ENCODE assay signal across 20 cellular contexts in genomic region chr10:8534089-8534488, GRCh38.
DNase-seq lines count a peak whose midpoint lies in the region; ATAC-seq and TF ChIP-seq lines count a peak whose summit lies in the region.
"Had no signal": no experiment of that assay in that cellular context is flagged by ENCODE, and none has a peak within 500 bp of the region (broad histone marks: within the 10 kb centered on the region; RNA-seq: fewer than 3 reads in every experiment).

No MANE protein-coding gene starts in this region.

- POLR2A ChIA-PET in GM10248 (lab: Yijun Ruan, JAX): no interaction called here

- H3K27me3 Mint-ChIP-seq in activated T-cell treated with anti-CD3 and anti-CD28 coated beads, Interleukin-2, amount 50 U/mL, for 24 hours: peaks cover 20% of the 10 kb centered on the region

- H3K27ac Mint-ChIP-seq in activated T-cell treated with anti-CD3 and anti-CD28 coated beads, Interleukin-2, amount 50 U/mL, for 24 hours: no peak overlapping the region
- H3K27ac Mint-ChIP-seq: CD4-positive, CD25-positive, alpha-beta regulatory T cell; GM23338; H9 had no signal

- no peak for TF ChIP-seq CTCF in GM10248 (IDR thresholded peaks at IDR 0.05; ENCODE audit: control extremely low read depth, extremely low read depth, low read depth, missing control alignments)

- H3K36me3 Mint-ChIP-seq in activated T-cell treated with anti-CD3 and anti-CD28 coated beads, Interleukin-2, amount 50 U/mL, for 24 hours (ENCODE audit: low read depth): no peaks in the 10 kb centered on the region
- H3K36me3 Mint-ChIP-seq: CD4-positive, CD25-positive, alpha-beta regulatory T cell had no signal

- CTCF ChIA-PET in GM10248 (lab: Yijun Ruan, JAX): no interaction called here

- ATAC-seq in HG03439 (IDR thresholded peaks at IDR 0.05; ENCODE audit: unreplicated experiment) (no peak), HG03095 (IDR thresholded peaks at IDR 0.05; ENCODE audit: unreplicated experiment) (no peak)
- ATAC-seq: GM23338 had no signal

- DNase-seq in NCI-H524 treated with DMSO at 0.1 percent for 48 hours (lab: John Stamatoyannopoulos, UW) (peak; percentile 51), SK-N-DZ (ENCODE audit: low spot score) (peak; percentile 85), left kidney (ENCODE audit: low read depth, low spot score) (peak; percentile 95), GM10248 (ENCODE audit: extremely low spot score) (no peak)
- DNase-seq in activated T-cell treated with anti-CD3 and anti-CD28 coated beads, Interleukin-2, amount 50 U/mL, for 24 hours: no peak
- DNase-seq: CD4-positive, CD25-positive, alpha-beta regulatory T cell; DMS153; DND-41; H9; NCI-H1048; NCI-H1417; NCI-H1694; NCI-H2081; NCI-H2227 treated with DMSO at 0.1 percent for 48 hours; PC-9; Right ventricle myocardium superior; RPMI8226 had no signal

- peaks cover 16% of the 10 kb centered on the region for H3K4me1 Mint-ChIP-seq in activated T-cell treated with anti-CD3 and anti-CD28 coated beads, Interleukin-2, amount 50 U/mL, for 24 hours (ENCODE audit: low read depth)
- H3K4me1 Mint-ChIP-seq: GM23338, H9 had no signal

- no peak overlapping the region for H3K4me3 Mint-ChIP-seq in activated T-cell treated with anti-CD3 and anti-CD28 coated beads, Interleukin-2, amount 50 U/mL, for 24 hours
- H3K4me3 Mint-ChIP-seq: CD4-positive, CD25-positive, alpha-beta regulatory T cell; GM23338; H9 had no signal

- peaks cover 2% of the 10 kb centered on the region for H3K9me3 Mint-ChIP-seq in activated T-cell treated with anti-CD3 and anti-CD28 coated beads, Interleukin-2, amount 50 U/mL, for 24 hours
- H3K9me3 Mint-ChIP-seq: GM23338, H9 had no signal

Comparison
In these comparisons a context has a peak if more than half of its experiments do, and no peak if none do; other contexts are left out.
1. DNase-seq: peak in NCI-H524 treated with DMSO at 0.1 percent for 48 hours (single experiment), SK-N-DZ (single experiment) and left kidney (single experiment); none in activated T-cell treated with anti-CD3 and anti-CD28 coated beads, Interleukin-2, amount 50 U/mL, for 24 hours (single experiment) and GM10248 (single experiment).